Comparison of ENCODE assay signal across 15 cellular contexts in the genomic region with DNA sequence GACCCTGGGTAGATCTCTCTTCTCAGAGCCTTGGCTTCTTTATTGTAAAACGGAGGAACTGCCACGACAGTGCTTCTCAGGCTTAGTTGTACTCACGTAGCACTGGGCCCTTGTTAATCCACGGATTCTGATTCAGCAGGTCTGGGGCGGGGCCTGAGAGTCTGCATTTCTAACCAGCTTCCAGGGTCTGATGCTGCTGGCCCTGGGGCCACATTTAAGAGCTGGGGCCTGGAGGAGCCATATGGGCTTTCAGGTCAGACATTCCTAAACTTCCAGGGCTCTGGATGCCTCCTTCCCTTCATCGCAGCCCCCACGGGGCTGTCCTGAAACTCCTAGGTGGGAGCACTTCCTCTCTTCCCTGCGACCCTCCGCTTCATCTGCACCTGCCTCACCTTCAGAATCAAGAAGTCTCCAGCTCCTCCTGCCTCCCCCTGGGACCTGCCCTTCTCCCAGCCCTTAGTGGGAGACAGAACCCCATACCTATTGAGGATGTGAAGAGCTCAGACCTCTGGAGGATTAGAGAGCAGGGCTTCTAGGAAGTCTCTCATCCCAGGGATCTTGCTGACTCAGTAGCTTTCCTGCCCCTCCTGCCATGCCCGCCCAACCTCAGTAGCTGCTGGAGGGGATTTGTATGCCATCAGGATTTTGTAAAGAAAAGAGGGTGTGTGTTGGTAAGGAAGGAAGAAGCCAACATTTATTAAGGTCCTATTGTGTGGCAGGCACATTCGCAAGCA.
DNase-seq lines count a peak whose midpoint lies in the region; ATAC-seq, FAIRE-seq and TF ChIP-seq lines count a peak whose summit lies in the region.
"Had no signal": no experiment of that assay in that cellular context is flagged by ENCODE, and none has a peak within 500 bp of the region (broad histone marks: within the 10 kb centered on the region; RNA-seq: fewer than 3 reads in every experiment).

No MANE protein-coding gene starts in this region.

- H3K36me3 ChIP-seq in SK-N-MC (ENCODE audit: insufficient read depth, low read length): no peaks in the 10 kb centered on the region
- H3K36me3 ChIP-seq in right atrium auricular region: no peaks in the 10 kb centered on the region
- no peaks in the 10 kb centered on the region for H3K36me3 ChIP-seq in psoas muscle (ENCODE audit: insufficient read depth in 1 of 2, low read depth in 1 of 2)
- H3K36me3 ChIP-seq in prostate gland: no peaks in the 10 kb centered on the region

- POLR2A ChIA-PET in A549 (lab: Yijun Ruan, JAX): no interaction called here

- no peak for TF ChIP-seq RAD21 in A549 (conservative IDR thresholded peaks at IDR 0.05 in 1 of 2, IDR thresholded peaks at IDR 0.05 in 1 of 2)

- FAIRE-seq in A549 (lab: Jason Lieb, UNC): no peak
- no peak for FAIRE-seq in H54 (lab: Jason Lieb, UNC)
- FAIRE-seq: colon had no signal

- H3K4me3 ChIP-seq in A549: no peak overlapping the region
- H3K4me3 ChIP-seq in SK-N-MC: peak overlapping the region; percentile 28
- no peak overlapping the region for H3K4me3 ChIP-seq in right atrium auricular region
- no peak overlapping the region for H3K4me3 ChIP-seq in psoas muscle
- H3K4me3 ChIP-seq in prostate gland: no peak overlapping the region

- DNase-seq in A549 (ENCODE audit: low read depth in 1 of 2, low spot score in 1 of 2): no peak
- peak; percentile 48 for DNase-seq in SK-N-MC (ENCODE audit: low read depth, low spot score)
- DNase-seq in right atrium auricular region (ENCODE audit: low spot score): no peak
- no peak for DNase-seq in psoas muscle
- DNase-seq in H54 (ENCODE audit: insufficient read length, low spot score): no peak
- no peak for DNase-seq in NCI-H345 (lab: John Stamatoyannopoulos, UW)
- no peak for DNase-seq in prostate gland (ENCODE audit: low spot score)
- DNase-seq: activated effector memory CD4-positive, alpha-beta T cell treated with Interleukin-2 at 50 U/mL for 16 hours; hippocampal formation; NCI-H2171; stimulated activated CD4-positive, alpha-beta T cell treated with anti-CD3 and anti-CD28 coated beads, Interleukin-4, amount 100 ng/mL, for 4 hours had no signal

- H3K4me2 ChIP-seq in A549: peak overlapping the region; percentile 35; the same call in 2 of the 3 replicates
- H3K4me2 ChIP-seq: KMS-11 had no signal

- WGBS in A549 (ENCODE audit: missing lambda C conversion rate): 92% methylated on average over 11 of the region's 11 CpGs
- 76% methylated on average over 11 of the region's 11 CpGs for WGBS in psoas muscle, 3 donors
- 82% methylated on average over 11 of the region's 11 CpGs for WGBS in prostate gland

- ATAC-seq in A549 (no peak; a peak in 1 of 6 replicates), psoas muscle (no peak), HG03196 (IDR thresholded peaks at IDR 0.05; ENCODE audit: unreplicated experiment) (no peak)
- ATAC-seq: activated CD4-positive, CD25-positive, alpha-beta regulatory T cell treated with anti-CD3 and anti-CD28 coated beads, Interleukin-2, amount 50 U/mL, for 24 hours had no signal

- TF ChIP-seq EP300 in A549 (IDR thresholded peaks at IDR 0.05): no peak

- intact Hi-C loops in psoas muscle (cut with DNase I): loop anchor here in 1 of 2 donors (2.0 kb wide), 1 partner anchor 93 kb away; a partner anchor contains a TSS
- intact Hi-C loops in prostate gland (cut with DNase I): no loop called here

- H3K9me3 ChIP-seq in A549 (no peaks in the 10 kb centered on the region), SK-N-MC (ENCODE audit: low read depth, low read length) (no peaks in the 10 kb centered on the region), right atrium auricular region (no peaks in the 10 kb centered on the region), psoas muscle (no peaks in the 10 kb centered on the region), prostate gland (no peaks in the 10 kb centered on the region)

- TF ChIP-seq CTCF in A549 (IDR thresholded peaks at IDR 0.05): no peak
- TF ChIP-seq CTCF in right atrium auricular region (IDR thresholded peaks at IDR 0.05): no peak
- TF ChIP-seq CTCF in psoas muscle (IDR thresholded peaks at IDR 0.05): no peak
- no peak for TF ChIP-seq CTCF in prostate gland (IDR thresholded peaks at IDR 0.05)

- TF ChIP-seq POLR2A in A549 (IDR thresholded peaks at IDR 0.05; ENCODE audit: low read length) (no peak), H54 (IDR thresholded peaks at IDR 0.05; ENCODE audit: low read depth, low read length) (no peak), prostate gland (IDR thresholded peaks at IDR 0.05) (no peak)

- H3K27ac ChIP-seq in A549 (peak overlapping the region in 1 of 2 experiments; percentile 52; a peak in 3 of 6 replicates), SK-N-MC (peak overlapping the region; percentile 48), right atrium auricular region (peak overlapping the region; percentile 77 to 81), psoas muscle (peak overlapping the region; percentile 75), prostate gland (no peak overlapping the region)
- H3K27ac ChIP-seq: KMS-11 had no signal

- CTCF ChIA-PET in A549 (lab: Yijun Ruan, JAX): interaction anchor here (1.0 to 1.2 kb wide), 2 partner anchors 11 to 21 kb away, joined by 3 to 4 read pairs; no protein-coding TSS in a partner anchor

- H3K27me3 ChIP-seq in right atrium auricular region (no peaks in the 10 kb centered on the region), psoas muscle (ENCODE audit: insufficient read depth in 3 of 3, low read length in 2 of 3) (no peaks in the 10 kb centered on the region), prostate gland (replicated peaks; ENCODE audit: insufficient read depth) (no peaks in the 10 kb centered on the region)

- H3K9ac ChIP-seq in SK-N-MC (ENCODE audit: insufficient read length): no peak overlapping the region
- H3K9ac ChIP-seq: KMS-11 had no signal

- H3K4me1 ChIP-seq in A549 (peaks cover 14% of the 10 kb centered on the region), right atrium auricular region (peaks cover 0 to 38% of the 10 kb centered on the region in 2 donors), psoas muscle (no peaks in the 10 kb centered on the region), prostate gland (replicated peaks) (no peaks in the 10 kb centered on the region)

TF ChIP-seq in A549, 52 proteins besides CTCF, POLR2A, EP300 and RAD21:
- TF ChIP-seq MAFK (IDR thresholded peaks at IDR 0.05; ENCODE audit: partially characterized antibody): peak; percentile 57
- TF ChIP-seq, protein P1, sequence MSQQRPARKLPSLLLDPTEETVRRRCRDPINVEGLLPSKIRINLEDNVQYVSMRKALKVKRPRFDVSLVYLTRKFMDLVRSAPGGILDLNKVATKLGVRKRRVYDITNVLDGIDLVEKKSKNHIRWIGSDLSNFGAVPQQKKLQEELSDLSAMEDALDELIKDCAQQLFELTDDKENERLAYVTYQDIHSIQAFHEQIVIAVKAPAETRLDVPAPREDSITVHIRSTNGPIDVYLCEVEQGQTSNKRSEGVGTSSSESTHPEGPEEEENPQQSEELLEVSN (IDR thresholded peaks at IDR 0.05; ENCODE audit: borderline replicate concordance, low read depth): no peak
- no peak for TF ChIP-seq HOXA7 (CRISPR knock-in tag; IDR thresholded peaks at IDR 0.05)

Comparison
In these comparisons a context has a peak if more than half of its experiments do, and no peak if none do; other contexts are left out.
1. H3K27ac ChIP-seq: peak in SK-N-MC (single experiment), right atrium auricular region (2 of 2) and psoas muscle (single experiment); none in prostate gland (0 of 2).